1 cellular context compared by ENCODE assay signal in the genomic region with DNA sequence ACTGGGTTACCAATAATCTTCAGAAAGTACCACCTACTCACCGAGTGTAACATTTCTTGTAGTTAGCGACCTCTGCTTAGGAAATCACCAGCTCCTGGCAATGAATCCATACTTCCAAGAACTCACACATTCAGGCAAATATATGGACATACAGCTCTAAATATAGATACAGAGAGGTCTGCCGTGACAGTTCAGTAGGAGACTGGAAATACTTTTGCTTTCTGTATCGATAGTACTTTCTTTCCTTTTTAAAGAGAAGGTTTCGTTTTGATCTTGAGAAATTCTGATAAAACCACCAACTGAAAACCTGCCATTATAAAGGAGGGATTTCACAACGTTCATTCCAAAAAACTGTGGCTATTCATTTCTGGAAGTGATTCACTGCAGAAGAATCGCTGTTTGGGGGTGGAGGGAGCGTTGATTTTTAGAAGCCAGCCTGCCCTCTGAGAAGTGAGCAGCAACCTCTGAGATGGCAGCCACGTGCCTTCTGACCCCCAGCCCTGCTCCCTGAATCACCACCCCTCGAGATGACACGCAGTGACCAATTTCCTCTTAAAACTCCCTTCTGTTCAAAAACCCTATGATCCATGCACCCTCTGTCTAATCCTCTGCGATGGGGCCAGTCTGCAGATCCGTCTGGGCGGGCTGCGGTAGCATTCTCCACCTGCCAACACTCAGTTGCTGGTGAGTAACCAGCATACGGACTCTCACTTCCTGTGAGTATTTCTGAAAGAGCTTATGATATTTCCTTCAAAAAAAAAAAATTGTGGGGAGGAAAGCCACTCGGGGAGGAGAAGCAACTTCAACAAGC.
TF ChIP-seq lines count a peak whose summit lies in the region.

No MANE protein-coding gene starts in this region.

TF ChIP-seq in GM23338, 12 proteins besides CTCF, POLR2A, EP300 and RAD21 (continued from another document):
- TF ChIP-seq ZNF462 (CRISPR knock-in tag; IDR thresholded peaks at IDR 0.05) (no peak), STAT1 (IDR thresholded peaks at IDR 0.05; ENCODE audit: unreplicated experiment) (no peak), CREB1 (CRISPR knock-in tag; IDR thresholded peaks at IDR 0.05; ENCODE audit: low read depth) (no peak), EZH2 (IDR thresholded peaks at IDR 0.05; ENCODE audit: low read depth, unreplicated experiment) (no peak), POLR2AphosphoS5 (IDR thresholded peaks at IDR 0.05; ENCODE audit: low read depth) (no peak), ZNF331 (CRISPR knock-in tag; IDR thresholded peaks at IDR 0.05; ENCODE audit: low read depth) (no peak), JUNB (IDR thresholded peaks at IDR 0.05; ENCODE audit: unreplicated experiment) (no peak), NANOG (IDR thresholded peaks at IDR 0.05; ENCODE audit: borderline replicate concordance) (no peak)
- TF ChIP-seq, protein P1, sequence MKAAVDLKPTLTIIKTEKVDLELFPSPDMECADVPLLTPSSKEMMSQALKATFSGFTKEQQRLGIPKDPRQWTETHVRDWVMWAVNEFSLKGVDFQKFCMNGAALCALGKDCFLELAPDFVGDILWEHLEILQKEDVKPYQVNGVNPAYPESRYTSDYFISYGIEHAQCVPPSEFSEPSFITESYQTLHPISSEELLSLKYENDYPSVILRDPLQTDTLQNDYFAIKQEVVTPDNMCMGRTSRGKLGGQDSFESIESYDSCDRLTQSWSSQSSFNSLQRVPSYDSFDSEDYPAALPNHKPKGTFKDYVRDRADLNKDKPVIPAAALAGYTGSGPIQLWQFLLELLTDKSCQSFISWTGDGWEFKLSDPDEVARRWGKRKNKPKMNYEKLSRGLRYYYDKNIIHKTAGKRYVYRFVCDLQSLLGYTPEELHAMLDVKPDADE (IDR thresholded peaks at IDR 0.05), result no peak
TF ChIP-seq in GM23338: peak in this region for 0.
